26 cellular contexts compared by ENCODE assay signal in genomic region chr10:130763071-130763470, GRCh38.
"Had no signal": no experiment of that assay in that cellular context is flagged by ENCODE, and none has a peak within 500 bp of the region (broad histone marks: within the 10 kb centered on the region; RNA-seq: fewer than 3 reads in every experiment).

No MANE protein-coding gene starts in this region.

- H3K4me2 ChIP-seq: neural progenitor cell, smooth muscle cell had no signal

- H3K4me3 ChIP-seq: neural progenitor cell, pancreas, prostate gland, right lobe of liver, skin epidermis, smooth muscle cell, stomach, thoracic aorta, tibial artery, transverse colon, vagina had no signal

- H3K4me3 Mint-ChIP-seq: naive thymus-derived CD4-positive, alpha-beta T cell; natural killer cell; nephron; neural progenitor cell; stimulated activated effector memory CD8-positive, alpha-beta T cell treated with anti-CD3 and anti-CD28 coated beads, Interleukin-12 subunit alpha, Interleukin-12 subunit beta, amount 100 ng/mL, for 72 hours; stimulated activated naive B cell treated with anti-CD40 and anti-IgM and Interleukin-4, amounts not matched to agents 10 μg/mL and 1 μg/mL and 100 μg/mL, for 72 hours; stimulated activated naive CD8-positive, alpha-beta T cell treated with anti-CD3 and anti-CD28 coated beads, Interleukin-15, Interleukin-2, amounts not matched to agents 100 ng/mL and 50 ng/mL, for 24 hours; type B pancreatic cell had no signal

- H3K4me1 Mint-ChIP-seq: naive thymus-derived CD4-positive, alpha-beta T cell; natural killer cell; nephron; neural progenitor cell; stimulated activated effector memory CD8-positive, alpha-beta T cell treated with anti-CD3 and anti-CD28 coated beads, Interleukin-12 subunit alpha, Interleukin-12 subunit beta, amount 100 ng/mL, for 72 hours; stimulated activated naive B cell treated with anti-CD40 and anti-IgM and Interleukin-4, amounts not matched to agents 10 μg/mL and 1 μg/mL and 100 μg/mL, for 72 hours had no signal

- ATAC-seq: naive thymus-derived CD4-positive, alpha-beta T cell; natural killer cell; pancreas; right cardiac atrium; right lobe of liver; stimulated activated effector memory CD8-positive, alpha-beta T cell treated with anti-CD3 and anti-CD28 coated beads, Interleukin-12 subunit alpha, Interleukin-12 subunit beta, amount 100 ng/mL, for 72 hours; stimulated activated naive B cell treated with anti-CD40 and anti-IgM and Interleukin-4, amounts not matched to agents 10 μg/mL and 1 μg/mL and 100 μg/mL, for 72 hours had no signal

- H3K36me3 ChIP-seq: neural progenitor cell, pancreas, prostate gland, right lobe of liver, stomach, thoracic aorta, tibial artery, transverse colon, vagina had no signal

- H3K9me3 ChIP-seq: pancreas, prostate gland, right lobe of liver, transverse colon, vagina had no signal

- H3K27me3 Mint-ChIP-seq: stimulated activated naive B cell treated with anti-CD40 and anti-IgM and Interleukin-4, amounts not matched to agents 10 μg/mL and 1 μg/mL and 100 μg/mL, for 72 hours; stimulated activated naive CD8-positive, alpha-beta T cell treated with anti-CD3 and anti-CD28 coated beads, Interleukin-15, Interleukin-2, amounts not matched to agents 100 ng/mL and 50 ng/mL, for 24 hours had no signal

- H3K36me3 Mint-ChIP-seq: natural killer cell; stimulated activated effector memory CD8-positive, alpha-beta T cell treated with anti-CD3 and anti-CD28 coated beads, Interleukin-12 subunit alpha, Interleukin-12 subunit beta, amount 100 ng/mL, for 72 hours; type B pancreatic cell had no signal

- H3K27me3 ChIP-seq: neural progenitor cell, right lobe of liver, tibial artery, transverse colon, vagina had no signal

- FAIRE-seq: pancreas, urothelium cell line had no signal

- DNase-seq: naive thymus-derived CD4-positive, alpha-beta T cell; natural killer cell; occipital lobe; stimulated activated CD4-positive, alpha-beta T cell treated with anti-CD3 and anti-CD28 coated beads, Interleukin-15, amount 100 ng/mL, for 24 hours; stimulated activated CD4-positive, alpha-beta T cell treated with anti-CD3 and anti-CD28 coated beads, Interleukin-2, amount 100 ng/mL, for 24 hours; stimulated activated CD4-positive, alpha-beta T cell treated with anti-CD3 and anti-CD28 coated beads, Interleukin-2, amount 100 ng/mL, for 48 hours; stimulated activated CD4-positive, alpha-beta T cell treated with anti-CD3 and anti-CD28 coated beads, Interleukin-4, amount 100 ng/mL, for 24 hours; stimulated activated naive B cell treated with anti-CD40 and anti-IgM and Interleukin-4, amounts not matched to agents 10 μg/mL and 1 μg/mL and 100 μg/mL, for 72 hours; stimulated activated naive CD4-positive, alpha-beta T cell treated with Interleukin-2 at 50 U/mL for 16 hours; stomach; transverse colon had no signal

- H3K27ac ChIP-seq: neural progenitor cell, pancreas, prostate gland, right lobe of liver, skin epidermis, stomach, thoracic aorta, tibial artery, transverse colon, vagina had no signal

- H2AFZ ChIP-seq: neural progenitor cell had no signal

- H3K9ac ChIP-seq: neural progenitor cell had no signal

- H3K4me1 ChIP-seq: neural progenitor cell, pancreas, prostate gland, right lobe of liver, stomach, tibial artery, transverse colon, vagina had no signal

- H3K27ac Mint-ChIP-seq: naive thymus-derived CD4-positive, alpha-beta T cell; natural killer cell; nephron; neural progenitor cell; stimulated activated effector memory CD8-positive, alpha-beta T cell treated with anti-CD3 and anti-CD28 coated beads, Interleukin-12 subunit alpha, Interleukin-12 subunit beta, amount 100 ng/mL, for 72 hours; stimulated activated naive B cell treated with anti-CD40 and anti-IgM and Interleukin-4, amounts not matched to agents 10 μg/mL and 1 μg/mL and 100 μg/mL, for 72 hours; stimulated activated naive CD8-positive, alpha-beta T cell treated with anti-CD3 and anti-CD28 coated beads, Interleukin-15, Interleukin-2, amounts not matched to agents 100 ng/mL and 50 ng/mL, for 24 hours; type B pancreatic cell had no signal
